16 cellular contexts compared by ENCODE assay signal in genomic region chr3:77887611-77888010, GRCh38.
"Had no signal": no experiment of that assay in that cellular context is flagged by ENCODE, and none has a peak within 500 bp of the region (broad histone marks: within the 10 kb centered on the region; RNA-seq: fewer than 3 reads in every experiment).

No MANE protein-coding gene starts in this region.

- H3K9me3 Mint-ChIP-seq: activated naive CD8-positive, alpha-beta T cell treated with anti-CD3 and anti-CD28 coated beads, Interleukin-2, amount 10 ng/mL, durations not matched to agents 7 days and 5 days; activated T-helper 1 cell treated with anti-CD3 and anti-CD28 coated beads, Interleukin-12 subunit alpha, Interleukin-12 subunit beta, Interleukin-2, Interleukin-4 antibody, amounts not matched to agents 30 ng/mL and 10 ng/mL and 1 ng/mL, durations not matched to agents 14 hours and 24 hours and 36 hours; natural killer cell treated with Interleukin-12 subunit alpha and Interleukin-12 subunit beta and Interleukin-15 and Interleukin-18, amount 100 ng/mL, for 72 hours had no signal

- H3K4me3 ChIP-seq: ascending aorta, testis, upper lobe of right lung had no signal

- H3K4me1 Mint-ChIP-seq: activated naive CD8-positive, alpha-beta T cell treated with anti-CD3 and anti-CD28 coated beads, Interleukin-2, amount 10 ng/mL, durations not matched to agents 7 days and 5 days had no signal

- H3K36me3 Mint-ChIP-seq: activated naive CD8-positive, alpha-beta T cell treated with anti-CD3 and anti-CD28 coated beads, Interleukin-2, amount 10 ng/mL, durations not matched to agents 7 days and 5 days; natural killer cell treated with Interleukin-12 subunit alpha and Interleukin-12 subunit beta and Interleukin-15 and Interleukin-18, amount 100 ng/mL, for 72 hours had no signal

- H3K4me1 ChIP-seq: ascending aorta, testis, upper lobe of right lung had no signal

- ATAC-seq: esophagus mucosa; natural killer cell treated with Interleukin-12 subunit alpha and Interleukin-12 subunit beta and Interleukin-15 and Interleukin-18, amount 100 ng/mL, for 72 hours; upper lobe of right lung had no signal

- H3K4me3 Mint-ChIP-seq: activated naive CD8-positive, alpha-beta T cell treated with anti-CD3 and anti-CD28 coated beads, Interleukin-2, amount 10 ng/mL, durations not matched to agents 7 days and 5 days; activated T-helper 1 cell treated with anti-CD3 and anti-CD28 coated beads, Interleukin-12 subunit alpha, Interleukin-12 subunit beta, Interleukin-2, Interleukin-4 antibody, amounts not matched to agents 30 ng/mL and 10 ng/mL and 1 ng/mL, durations not matched to agents 14 hours and 24 hours and 36 hours; natural killer cell treated with Interleukin-12 subunit alpha and Interleukin-12 subunit beta and Interleukin-15 and Interleukin-18, amount 100 ng/mL, for 72 hours; stimulated activated naive CD8-positive, alpha-beta T cell treated with anti-CD3 and anti-CD28 coated beads, Interleukin-15, Interleukin-2, amounts not matched to agents 100 ng/mL and 50 ng/mL, for 24 hours; T-helper 2 cell treated with Interferon-gamma antibody and Interleukin-4, amounts not matched to agents 5 μg/mL and 100 μg/mL, for 36 hours had no signal

- H3K27ac ChIP-seq: ascending aorta, testis, upper lobe of right lung had no signal

- DNase-seq: activated CD4-positive, alpha-beta T cell treated with anti-CD3 and anti-CD28 coated beads, Interleukin-2, amount 50 U/mL, for 1 hour; activated naive CD8-positive, alpha-beta T cell treated with anti-CD3 and anti-CD28 coated beads, Interleukin-2, amount 10 ng/mL, durations not matched to agents 7 days and 5 days; foreskin fibroblast; hypothalamus; mesendoderm; occipital lobe; small intestine; stimulated activated CD4-positive, alpha-beta T cell treated with anti-CD3 and anti-CD28 coated beads, Interleukin-4, amount 100 ng/mL, for 4 hours; testis; upper lobe of right lung had no signal

- H3K27ac Mint-ChIP-seq: activated naive CD8-positive, alpha-beta T cell treated with anti-CD3 and anti-CD28 coated beads, Interleukin-2, amount 10 ng/mL, durations not matched to agents 7 days and 5 days; activated T-helper 1 cell treated with anti-CD3 and anti-CD28 coated beads, Interleukin-12 subunit alpha, Interleukin-12 subunit beta, Interleukin-2, Interleukin-4 antibody, amounts not matched to agents 30 ng/mL and 10 ng/mL and 1 ng/mL, durations not matched to agents 14 hours and 24 hours and 36 hours; natural killer cell treated with Interleukin-12 subunit alpha and Interleukin-12 subunit beta and Interleukin-15 and Interleukin-18, amount 100 ng/mL, for 72 hours; stimulated activated naive CD8-positive, alpha-beta T cell treated with anti-CD3 and anti-CD28 coated beads, Interleukin-15, Interleukin-2, amounts not matched to agents 100 ng/mL and 50 ng/mL, for 24 hours; T-helper 2 cell treated with Interferon-gamma antibody and Interleukin-4, amounts not matched to agents 5 μg/mL and 100 μg/mL, for 36 hours had no signal

- H3K27me3 ChIP-seq: ascending aorta, testis, upper lobe of right lung had no signal

- H3K27me3 Mint-ChIP-seq: activated naive CD8-positive, alpha-beta T cell treated with anti-CD3 and anti-CD28 coated beads, Interleukin-2, amount 10 ng/mL, durations not matched to agents 7 days and 5 days; natural killer cell treated with Interleukin-12 subunit alpha and Interleukin-12 subunit beta and Interleukin-15 and Interleukin-18, amount 100 ng/mL, for 72 hours; stimulated activated naive CD8-positive, alpha-beta T cell treated with anti-CD3 and anti-CD28 coated beads, Interleukin-15, Interleukin-2, amounts not matched to agents 100 ng/mL and 50 ng/mL, for 24 hours had no signal

- H3K9me3 ChIP-seq: ascending aorta, testis, upper lobe of right lung had no signal

- H3K36me3 ChIP-seq: ascending aorta, upper lobe of right lung had no signal
